In the genomic region with DNA sequence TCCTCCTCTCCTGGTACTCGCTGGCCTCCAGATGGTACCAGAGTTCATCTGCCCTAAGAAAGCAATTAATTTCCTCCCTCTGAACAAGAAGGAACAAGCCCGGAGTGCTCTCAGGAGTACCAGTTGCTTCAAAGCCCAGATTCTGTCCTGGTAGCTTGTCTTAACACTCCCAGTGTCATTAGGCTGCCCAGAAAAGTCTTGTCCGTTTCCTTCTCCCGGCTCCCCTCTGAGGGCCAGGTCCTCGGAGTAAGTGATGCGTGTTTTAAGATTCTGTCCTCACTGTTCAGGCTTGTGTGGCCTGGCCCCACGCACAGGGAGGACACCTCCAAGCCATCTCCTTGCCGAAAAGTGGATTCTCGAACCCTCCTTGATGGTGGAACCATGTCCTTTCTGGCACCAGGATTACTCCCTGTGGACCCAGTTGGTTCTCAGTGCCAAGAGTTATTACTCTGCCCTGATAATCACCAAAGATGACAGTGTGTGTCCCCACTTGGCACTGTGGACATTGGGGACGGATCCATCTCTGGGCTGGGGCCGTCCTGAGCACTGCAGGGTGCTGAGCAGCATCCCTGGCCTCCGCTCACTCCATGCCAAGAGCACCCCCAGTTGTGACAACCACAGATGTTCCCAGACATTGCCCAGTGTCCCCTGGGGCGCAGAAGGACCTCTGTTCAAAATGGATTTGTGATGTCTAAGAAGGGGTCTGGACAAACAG, we compare ENCODE assay signal across 7 cellular contexts. TPM values are rescaled to one million over a fixed set of nuclear protein-coding genes. Genes with fewer than 3 reads are reported as not detected.
DNase-seq lines count a peak whose midpoint lies in the region; ATAC-seq and TF ChIP-seq lines count a peak whose summit lies in the region.

No MANE protein-coding gene starts in this region.

- DNase-seq in Peyer's patch: peak in 1 of 3 donors; percentile 36
- peak; percentile 73 for DNase-seq in chondrocyte (ENCODE audit: low spot score)
- no peak for DNase-seq in mesothelial cell of epicardium (ENCODE audit: low spot score in 2 of 2, unreplicated experiment in 2 of 2)
- DNase-seq in suprapubic skin (ENCODE audit: low spot score in 2 of 2): peak in 1 of 2 donors; percentile 70

- no peaks in the 10 kb centered on the region for H3K9me3 ChIP-seq in Peyer's patch
- no peaks in the 10 kb centered on the region for H3K9me3 ChIP-seq in suprapubic skin

- ATAC-seq in GM18519 (IDR thresholded peaks at IDR 0.05; ENCODE audit: low FRiP score, unreplicated experiment) (no peak), GM18505 (IDR thresholded peaks at IDR 0.05; ENCODE audit: unreplicated experiment) (no peak), GM19455 (IDR thresholded peaks at IDR 0.05; ENCODE audit: unreplicated experiment) (no peak)

- H3K4me1 ChIP-seq in Peyer's patch (peaks cover 0 to 58% (median 12%) of the 10 kb centered on the region in 4 donors), suprapubic skin (peaks cover 77% of the 10 kb centered on the region)

- H3K36me3 ChIP-seq in Peyer's patch: no peaks in the 10 kb centered on the region
- H3K36me3 ChIP-seq in suprapubic skin: no peaks in the 10 kb centered on the region

- peak overlapping the region; percentile 65 to 92 (median 84) for H3K27ac ChIP-seq in Peyer's patch
- peak overlapping the region; percentile 97 for H3K27ac ChIP-seq in suprapubic skin

- H3K27me3 Mint-ChIP-seq in chondrocyte (ENCODE audit: low read depth): no peaks in the 10 kb centered on the region
- H3K27me3 Mint-ChIP-seq in mesothelial cell of epicardium (ENCODE audit: low read depth): peaks cover 18% of the 10 kb centered on the region

- H3K27ac Mint-ChIP-seq in chondrocyte (ENCODE audit: unreplicated experiment) (peak overlapping the region; percentile 95), mesothelial cell of epicardium (peak overlapping the region; percentile 34)

- no peaks in the 10 kb centered on the region for H3K9me3 Mint-ChIP-seq in chondrocyte (ENCODE audit: low read depth)
- H3K9me3 Mint-ChIP-seq in mesothelial cell of epicardium: peaks cover 8% of the 10 kb centered on the region

- no peak for TF ChIP-seq EP300 in suprapubic skin (IDR thresholded peaks at IDR 0.05)

- H3K27me3 ChIP-seq in Peyer's patch (no peaks in the 10 kb centered on the region), suprapubic skin (no peaks in the 10 kb centered on the region)

- TF ChIP-seq POLR2A in Peyer's patch (IDR thresholded peaks at IDR 0.05) (no peak), suprapubic skin (IDR thresholded peaks at IDR 0.05) (peak in 1 of 2 donors; percentile 25), GM18505 (IDR thresholded peaks at IDR 0.05; ENCODE audit: borderline replicate concordance, extremely low read depth, insufficient read depth, insufficient read length) (no peak)

- H3K4me3 ChIP-seq in Peyer's patch: no peak overlapping the region
- peak overlapping the region; percentile 11 for H3K4me3 ChIP-seq in suprapubic skin

- H3K4me3 Mint-ChIP-seq in chondrocyte (ENCODE audit: unreplicated experiment) (no peak overlapping the region), mesothelial cell of epicardium (no peak overlapping the region)

- H3K4me1 Mint-ChIP-seq in chondrocyte (ENCODE audit: low read depth) (peaks cover 50% of the 10 kb centered on the region), mesothelial cell of epicardium (peaks cover 17% of the 10 kb centered on the region)

- H3K36me3 Mint-ChIP-seq in chondrocyte (ENCODE audit: low read depth) (no peaks in the 10 kb centered on the region), mesothelial cell of epicardium (no peaks in the 10 kb centered on the region)

- TF ChIP-seq CTCF in Peyer's patch (IDR thresholded peaks at IDR 0.05) (no peak), chondrocyte (IDR thresholded peaks at IDR 0.05) (no peak), mesothelial cell of epicardium (IDR thresholded peaks at IDR 0.05; ENCODE audit: unreplicated experiment) (no peak), suprapubic skin (IDR thresholded peaks at IDR 0.05) (no peak)

- WGBS in suprapubic skin: 62% methylated on average over 13 of the region's 13 CpGs

RNA-seq across cellular contexts. Expression of a gene that starts 52.5 kb away (rescaled TPM):
- total RNA-seq in Peyer's patch (10 to 100 TPM in 2 of 4 donors, 1 to 10 TPM in 2; 2.6 to 33.9 (median 10.3) TPM), chondrocyte (5.6 to 9.9 TPM (median 6.5 TPM) in 3 replicates), mesothelial cell of epicardium (6.5 to 8.4 TPM (median 7.3 TPM) in 3 replicates), suprapubic skin (10 to 100 TPM; 28.8 to 62.0 (median 43.5) TPM)
